Comparison of ENCODE assay signal across 26 cellular contexts in the genomic region with DNA sequence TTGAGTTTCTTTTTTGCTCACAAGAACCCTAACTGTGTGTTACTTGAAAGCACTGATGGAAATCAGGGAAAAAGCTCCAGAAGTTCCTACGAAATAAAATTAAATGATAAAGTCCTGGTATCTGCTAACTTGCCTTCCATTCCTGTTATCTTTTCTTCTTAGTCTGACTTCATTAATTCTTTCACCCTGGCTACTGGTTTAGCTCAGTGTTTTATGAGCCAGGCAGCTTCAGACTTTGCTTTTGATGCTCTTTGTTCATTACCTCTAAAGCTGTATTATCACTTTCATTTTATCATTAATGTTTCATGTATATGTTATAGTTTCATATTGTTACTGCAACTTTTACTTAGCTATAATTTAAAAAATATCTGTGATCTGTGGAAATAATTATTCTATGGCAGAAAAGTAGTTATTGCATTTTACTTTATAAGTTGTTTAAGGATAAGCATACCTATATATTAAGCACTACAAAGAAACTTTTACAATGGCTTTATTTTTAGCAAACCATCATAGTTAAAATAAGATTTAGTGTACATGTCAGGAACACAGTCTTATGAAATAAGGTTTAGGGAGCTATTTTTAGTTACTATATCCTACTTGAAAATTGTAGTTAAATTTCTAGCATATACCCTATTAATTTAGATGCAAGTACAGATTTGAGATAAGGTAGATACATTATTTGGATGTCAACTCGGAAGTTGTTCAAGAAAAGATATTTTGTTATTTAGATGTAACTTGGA.
"Had no signal": no experiment of that assay in that cellular context is flagged by ENCODE, and none has a peak within 500 bp of the region (broad histone marks: within the 10 kb centered on the region; RNA-seq: fewer than 3 reads in every experiment).

No MANE protein-coding gene starts in this region.

- H3K4me3 ChIP-seq: breast epithelium, colonic mucosa, esophagus muscularis mucosa, gastrocnemius medialis, psoas muscle, right atrium auricular region, tibial artery had no signal

- ATAC-seq: effector memory CD8-positive, alpha-beta T cell; left ventricle myocardium superior; natural killer cell had no signal

- H3K36me3 ChIP-seq: breast epithelium, colonic mucosa had no signal

- H3K27me3 Mint-ChIP-seq: central memory CD8-positive, alpha-beta T cell; effector memory CD8-positive, alpha-beta T cell; stimulated activated naive CD8-positive, alpha-beta T cell treated with anti-CD3 and anti-CD28 coated beads, Interleukin-15, Interleukin-2, amounts not matched to agents 100 ng/mL and 50 ng/mL, for 24 hours had no signal

- H3K27ac ChIP-seq: breast epithelium, colonic mucosa, dorsolateral prefrontal cortex, esophagus muscularis mucosa, psoas muscle, right atrium auricular region, tibial artery, VCaP had no signal

- H3K4me3 Mint-ChIP-seq: central memory CD8-positive, alpha-beta T cell; effector memory CD8-positive, alpha-beta T cell; natural killer cell; stimulated activated naive CD8-positive, alpha-beta T cell treated with anti-CD3 and anti-CD28 coated beads, Interleukin-15, Interleukin-2, amounts not matched to agents 100 ng/mL and 50 ng/mL, for 24 hours had no signal

- DNase-seq: activated CD4-positive, alpha-beta T cell treated with anti-CD3 and anti-CD28 coated beads for 1 hour; activated CD4-positive, alpha-beta T cell treated with anti-CD3 and anti-CD28 coated beads, Interleukin-2, amount 50 U/mL, for 4 hours; activated CD8-positive, alpha-beta memory T cell treated with anti-CD3 and anti-CD28 coated beads for 24 hours; activated CD8-positive, alpha-beta memory T cell treated with anti-CD3 and anti-CD28 coated beads, Interleukin-2, amount 50 U/mL, for 4 hours; activated effector memory CD4-positive, alpha-beta T cell treated with anti-CD3 and anti-CD28 coated beads, Interleukin-2, amount 50 U/mL, for 16 hours; activated naive CD4-positive, alpha-beta T cell treated with anti-CD3 and anti-CD28 coated beads, Interleukin-2, amount 50 U/mL, for 16 hours; activated T-cell treated with anti-CD3 and anti-CD28 coated beads, Interleukin-2, amount 50 U/mL, for 48 hours; colonic mucosa; dorsolateral prefrontal cortex; effector memory CD8-positive, alpha-beta T cell; gastrocnemius medialis; hippocampal formation; kidney glomerular epithelial cell; left ventricle myocardium superior; mammary epithelial cell; midbrain; natural killer cell; psoas muscle; substantia nigra; tibial artery had no signal

- H3K4me1 ChIP-seq: breast epithelium, colonic mucosa had no signal

- H3K27me3 ChIP-seq: breast epithelium, colonic mucosa, dorsolateral prefrontal cortex, esophagus muscularis mucosa, gastrocnemius medialis, right atrium auricular region, tibial artery had no signal

- H3K9me3 ChIP-seq: breast epithelium, colonic mucosa, esophagus muscularis mucosa, gastrocnemius medialis, tibial artery had no signal
